Comparison of ENCODE assay signal across 1 cellular context in the genomic region with DNA sequence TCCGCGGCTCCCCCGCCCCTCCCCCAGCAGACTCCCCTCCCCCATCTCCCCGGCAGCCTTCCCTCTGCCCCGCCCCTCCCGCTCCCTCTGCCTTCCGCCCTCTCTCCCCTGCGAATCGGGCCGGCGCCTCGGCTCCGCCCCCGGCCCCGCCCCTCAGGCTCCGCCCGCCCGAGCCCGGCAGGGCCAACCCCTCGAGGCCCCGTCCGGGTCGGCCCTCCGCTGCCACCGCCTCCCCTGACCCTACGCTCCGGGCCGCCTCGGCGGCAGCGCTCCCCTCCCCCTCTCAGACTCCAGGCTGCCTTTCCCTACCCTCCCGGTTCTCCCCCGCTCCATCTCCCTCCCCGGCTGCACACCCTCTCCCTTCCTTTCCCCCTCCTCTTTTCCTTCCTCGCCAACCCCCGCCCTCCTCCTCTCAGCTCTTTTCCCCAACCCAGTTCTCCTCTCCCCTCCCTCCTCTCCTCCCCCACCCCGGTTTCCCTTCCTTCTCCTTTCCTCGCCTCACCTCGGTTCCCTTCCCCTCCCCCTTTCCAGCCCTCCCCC.
A peak's percentile ranks its signal among the peaks of the same experiment; 100 is the strongest.
TF ChIP-seq lines count a peak whose summit lies in the region.

No MANE protein-coding gene starts in this region.

TF ChIP-seq in K562, 482 proteins besides CTCF, POLR2A, EP300 and RAD21 (continued from another document and continues in another):
- TF ChIP-seq, protein P1, sequence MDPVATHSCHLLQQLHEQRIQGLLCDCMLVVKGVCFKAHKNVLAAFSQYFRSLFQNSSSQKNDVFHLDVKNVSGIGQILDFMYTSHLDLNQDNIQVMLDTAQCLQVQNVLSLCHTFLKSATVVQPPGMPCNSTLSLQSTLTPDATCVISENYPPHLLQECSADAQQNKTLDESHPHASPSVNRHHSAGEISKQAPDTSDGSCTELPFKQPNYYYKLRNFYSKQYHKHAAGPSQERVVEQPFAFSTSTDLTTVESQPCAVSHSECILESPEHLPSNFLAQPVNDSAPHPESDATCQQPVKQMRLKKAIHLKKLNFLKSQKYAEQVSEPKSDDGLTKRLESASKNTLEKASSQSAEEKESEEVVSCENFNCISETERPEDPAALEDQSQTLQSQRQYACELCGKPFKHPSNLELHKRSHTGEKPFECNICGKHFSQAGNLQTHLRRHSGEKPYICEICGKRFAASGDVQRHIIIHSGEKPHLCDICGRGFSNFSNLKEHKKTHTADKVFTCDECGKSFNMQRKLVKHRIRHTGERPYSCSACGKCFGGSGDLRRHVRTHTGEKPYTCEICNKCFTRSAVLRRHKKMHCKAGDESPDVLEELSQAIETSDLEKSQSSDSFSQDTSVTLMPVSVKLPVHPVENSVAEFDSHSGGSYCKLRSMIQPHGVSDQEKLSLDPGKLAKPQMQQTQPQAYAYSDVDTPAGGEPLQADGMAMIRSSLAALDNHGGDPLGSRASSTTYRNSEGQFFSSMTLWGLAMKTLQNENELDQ (CRISPR knock-in tag; IDR thresholded peaks at IDR 0.05; ENCODE audit: borderline replicate concordance), result no peak
- TF ChIP-seq NBN (IDR thresholded peaks at IDR 0.05; ENCODE audit: low read depth) (peak; percentile 99), ZNF778 (CRISPR knock-in tag; IDR thresholded peaks at IDR 0.05) (no peak), NCOA4 (IDR thresholded peaks at IDR 0.05; ENCODE audit: partially characterized antibody) (no peak), RBM39 (optimal IDR thresholded peaks at IDR 0.05; ENCODE audit: low read depth, low read length) (no peak), JUNB (CRISPR knock-in tag; conservative IDR thresholded peaks at IDR 0.05) (no peak), STAG1 (CRISPR knock-in tag; IDR thresholded peaks at IDR 0.05; ENCODE audit: borderline replicate concordance) (no peak), ZBED1 (IDR thresholded peaks at IDR 0.05) (no peak; the same call in 1 of the 2 replicates), ASH1L (IDR thresholded peaks at IDR 0.05; ENCODE audit: borderline replicate concordance, low read depth, partially characterized antibody) (no peak), ELF2 (CRISPR knock-in tag; IDR thresholded peaks at IDR 0.05) (no peak), NR2C1 (IDR thresholded peaks at IDR 0.05) (no peak; the same call in 1 of the 2 replicates), NR2C1 (tag; IDR thresholded peaks at IDR 0.05) (no peak), CTBP1 (IDR thresholded peaks at IDR 0.05; ENCODE audit: borderline replicate concordance) (peak; percentile 75), NFYB (IDR thresholded peaks at IDR 0.05; ENCODE audit: extremely low read depth, insufficient read length) (no peak), MEIS2 (IDR thresholded peaks at IDR 0.05; ENCODE audit: partially characterized antibody) (no peak), TRIM24 (IDR thresholded peaks at IDR 0.05) (peak; percentile 79 to 87), TBP (optimal IDR thresholded peaks at IDR 0.05; ENCODE audit: low read depth, low read length) (peak; percentile 22), SREBF1 (IDR thresholded peaks at IDR 0.05; ENCODE audit: borderline replicate concordance, low read depth, low read length) (no peak), NCOA2 (IDR thresholded peaks at IDR 0.05; ENCODE audit: partially characterized antibody in 2 of 2) (no peak), ZNF232 (CRISPR knock-in tag; IDR thresholded peaks at IDR 0.05) (no peak), HMGN3 (IDR thresholded peaks at IDR 0.05; ENCODE audit: borderline replicate concordance, extremely low read depth, insufficient read length, low read depth, low read length) (peak; percentile 93), GTF2E2 (tag; IDR thresholded peaks at IDR 0.05) (no peak)
- TF ChIP-seq, protein P2, sequence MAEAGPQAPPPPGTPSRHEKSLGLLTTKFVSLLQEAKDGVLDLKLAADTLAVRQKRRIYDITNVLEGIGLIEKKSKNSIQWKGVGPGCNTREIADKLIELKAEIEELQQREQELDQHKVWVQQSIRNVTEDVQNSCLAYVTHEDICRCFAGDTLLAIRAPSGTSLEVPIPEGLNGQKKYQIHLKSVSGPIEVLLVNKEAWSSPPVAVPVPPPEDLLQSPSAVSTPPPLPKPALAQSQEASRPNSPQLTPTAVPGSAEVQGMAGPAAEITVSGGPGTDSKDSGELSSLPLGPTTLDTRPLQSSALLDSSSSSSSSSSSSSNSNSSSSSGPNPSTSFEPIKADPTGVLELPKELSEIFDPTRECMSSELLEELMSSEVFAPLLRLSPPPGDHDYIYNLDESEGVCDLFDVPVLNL (CRISPR knock-in tag; IDR thresholded peaks at IDR 0.05; ENCODE audit: low read depth), result no peak
- TF ChIP-seq, protein P3, sequence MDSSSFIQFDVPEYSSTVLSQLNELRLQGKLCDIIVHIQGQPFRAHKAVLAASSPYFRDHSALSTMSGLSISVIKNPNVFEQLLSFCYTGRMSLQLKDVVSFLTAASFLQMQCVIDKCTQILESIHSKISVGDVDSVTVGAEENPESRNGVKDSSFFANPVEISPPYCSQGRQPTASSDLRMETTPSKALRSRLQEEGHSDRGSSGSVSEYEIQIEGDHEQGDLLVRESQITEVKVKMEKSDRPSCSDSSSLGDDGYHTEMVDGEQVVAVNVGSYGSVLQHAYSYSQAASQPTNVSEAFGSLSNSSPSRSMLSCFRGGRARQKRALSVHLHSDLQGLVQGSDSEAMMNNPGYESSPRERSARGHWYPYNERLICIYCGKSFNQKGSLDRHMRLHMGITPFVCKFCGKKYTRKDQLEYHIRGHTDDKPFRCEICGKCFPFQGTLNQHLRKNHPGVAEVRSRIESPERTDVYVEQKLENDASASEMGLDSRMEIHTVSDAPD (CRISPR knock-in tag; IDR thresholded peaks at IDR 0.05), result no peak
- TF ChIP-seq, protein P4, sequence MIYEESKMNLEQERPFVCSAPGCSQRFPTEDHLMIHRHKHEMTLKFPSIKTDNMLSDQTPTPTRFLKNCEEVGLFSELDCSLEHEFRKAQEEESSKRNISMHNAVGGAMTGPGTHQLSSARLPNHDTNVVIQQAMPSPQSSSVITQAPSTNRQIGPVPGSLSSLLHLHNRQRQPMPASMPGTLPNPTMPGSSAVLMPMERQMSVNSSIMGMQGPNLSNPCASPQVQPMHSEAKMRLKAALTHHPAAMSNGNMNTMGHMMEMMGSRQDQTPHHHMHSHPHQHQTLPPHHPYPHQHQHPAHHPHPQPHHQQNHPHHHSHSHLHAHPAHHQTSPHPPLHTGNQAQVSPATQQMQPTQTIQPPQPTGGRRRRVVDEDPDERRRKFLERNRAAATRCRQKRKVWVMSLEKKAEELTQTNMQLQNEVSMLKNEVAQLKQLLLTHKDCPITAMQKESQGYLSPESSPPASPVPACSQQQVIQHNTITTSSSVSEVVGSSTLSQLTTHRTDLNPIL (CRISPR knock-in tag; IDR thresholded peaks at IDR 0.05), result no peak
- TF ChIP-seq, protein P5, sequence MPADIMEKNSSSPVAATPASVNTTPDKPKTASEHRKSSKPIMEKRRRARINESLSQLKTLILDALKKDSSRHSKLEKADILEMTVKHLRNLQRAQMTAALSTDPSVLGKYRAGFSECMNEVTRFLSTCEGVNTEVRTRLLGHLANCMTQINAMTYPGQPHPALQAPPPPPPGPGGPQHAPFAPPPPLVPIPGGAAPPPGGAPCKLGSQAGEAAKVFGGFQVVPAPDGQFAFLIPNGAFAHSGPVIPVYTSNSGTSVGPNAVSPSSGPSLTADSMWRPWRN (IDR thresholded peaks at IDR 0.05; ENCODE audit: low read depth), result no peak
- TF ChIP-seq, protein P6, sequence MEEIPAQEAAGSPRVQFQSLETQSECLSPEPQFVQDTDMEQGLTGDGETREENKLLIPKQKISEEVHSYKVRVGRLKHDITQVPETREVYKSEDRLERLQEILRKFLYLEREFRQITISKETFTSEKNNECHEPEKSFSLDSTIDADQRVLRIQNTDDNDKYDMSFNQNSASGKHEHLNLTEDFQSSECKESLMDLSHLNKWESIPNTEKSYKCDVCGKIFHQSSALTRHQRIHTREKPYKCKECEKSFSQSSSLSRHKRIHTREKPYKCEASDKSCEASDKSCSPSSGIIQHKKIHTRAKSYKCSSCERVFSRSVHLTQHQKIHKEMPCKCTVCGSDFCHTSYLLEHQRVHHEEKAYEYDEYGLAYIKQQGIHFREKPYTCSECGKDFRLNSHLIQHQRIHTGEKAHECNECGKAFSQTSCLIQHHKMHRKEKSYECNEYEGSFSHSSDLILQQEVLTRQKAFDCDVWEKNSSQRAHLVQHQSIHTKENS (CRISPR knock-in tag; IDR thresholded peaks at IDR 0.05), result no peak
- TF ChIP-seq, protein P7, sequence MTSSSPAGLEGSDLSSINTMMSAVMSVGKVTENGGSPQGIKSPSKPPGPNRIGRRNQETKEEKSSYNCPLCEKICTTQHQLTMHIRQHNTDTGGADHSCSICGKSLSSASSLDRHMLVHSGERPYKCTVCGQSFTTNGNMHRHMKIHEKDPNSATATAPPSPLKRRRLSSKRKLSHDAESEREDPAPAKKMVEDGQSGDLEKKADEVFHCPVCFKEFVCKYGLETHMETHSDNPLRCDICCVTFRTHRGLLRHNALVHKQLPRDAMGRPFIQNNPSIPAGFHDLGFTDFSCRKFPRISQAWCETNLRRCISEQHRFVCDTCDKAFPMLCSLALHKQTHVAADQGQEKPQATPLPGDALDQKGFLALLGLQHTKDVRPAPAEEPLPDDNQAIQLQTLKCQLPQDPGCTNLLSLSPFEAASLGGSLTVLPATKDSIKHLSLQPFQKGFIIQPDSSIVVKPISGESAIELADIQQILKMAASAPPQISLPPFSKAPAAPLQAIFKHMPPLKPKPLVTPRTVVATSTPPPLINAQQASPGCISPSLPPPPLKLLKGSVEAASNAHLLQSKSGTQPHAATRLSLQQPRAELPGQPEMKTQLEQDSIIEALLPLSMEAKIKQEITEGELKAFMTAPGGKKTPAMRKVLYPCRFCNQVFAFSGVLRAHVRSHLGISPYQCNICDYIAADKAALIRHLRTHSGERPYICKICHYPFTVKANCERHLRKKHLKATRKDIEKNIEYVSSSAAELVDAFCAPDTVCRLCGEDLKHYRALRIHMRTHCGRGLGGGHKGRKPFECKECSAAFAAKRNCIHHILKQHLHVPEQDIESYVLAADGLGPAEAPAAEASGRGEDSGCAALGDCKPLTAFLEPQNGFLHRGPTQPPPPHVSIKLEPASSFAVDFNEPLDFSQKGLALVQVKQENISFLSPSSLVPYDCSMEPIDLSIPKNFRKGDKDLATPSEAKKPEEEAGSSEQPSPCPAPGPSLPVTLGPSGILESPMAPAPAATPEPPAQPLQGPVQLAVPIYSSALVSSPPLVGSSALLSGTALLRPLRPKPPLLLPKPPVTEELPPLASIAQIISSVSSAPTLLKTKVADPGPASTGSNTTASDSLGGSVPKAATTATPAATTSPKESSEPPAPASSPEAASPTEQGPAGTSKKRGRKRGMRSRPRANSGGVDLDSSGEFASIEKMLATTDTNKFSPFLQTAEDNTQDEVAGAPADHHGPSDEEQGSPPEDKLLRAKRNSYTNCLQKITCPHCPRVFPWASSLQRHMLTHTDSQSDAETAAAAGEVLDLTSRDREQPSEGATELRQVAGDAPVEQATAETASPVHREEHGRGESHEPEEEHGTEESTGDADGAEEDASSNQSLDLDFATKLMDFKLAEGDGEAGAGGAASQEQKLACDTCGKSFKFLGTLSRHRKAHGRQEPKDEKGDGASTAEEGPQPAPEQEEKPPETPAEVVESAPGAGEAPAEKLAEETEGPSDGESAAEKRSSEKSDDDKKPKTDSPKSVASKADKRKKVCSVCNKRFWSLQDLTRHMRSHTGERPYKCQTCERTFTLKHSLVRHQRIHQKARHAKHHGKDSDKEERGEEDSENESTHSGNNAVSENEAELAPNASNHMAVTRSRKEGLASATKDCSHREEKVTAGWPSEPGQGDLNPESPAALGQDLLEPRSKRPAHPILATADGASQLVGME (CRISPR knock-in tag; IDR thresholded peaks at IDR 0.05), result no peak
- TF ChIP-seq, protein P8, sequence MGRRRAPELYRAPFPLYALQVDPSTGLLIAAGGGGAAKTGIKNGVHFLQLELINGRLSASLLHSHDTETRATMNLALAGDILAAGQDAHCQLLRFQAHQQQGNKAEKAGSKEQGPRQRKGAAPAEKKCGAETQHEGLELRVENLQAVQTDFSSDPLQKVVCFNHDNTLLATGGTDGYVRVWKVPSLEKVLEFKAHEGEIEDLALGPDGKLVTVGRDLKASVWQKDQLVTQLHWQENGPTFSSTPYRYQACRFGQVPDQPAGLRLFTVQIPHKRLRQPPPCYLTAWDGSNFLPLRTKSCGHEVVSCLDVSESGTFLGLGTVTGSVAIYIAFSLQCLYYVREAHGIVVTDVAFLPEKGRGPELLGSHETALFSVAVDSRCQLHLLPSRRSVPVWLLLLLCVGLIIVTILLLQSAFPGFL (CRISPR knock-in tag; IDR thresholded peaks at IDR 0.05), result no peak
- TF ChIP-seq, protein P9, sequence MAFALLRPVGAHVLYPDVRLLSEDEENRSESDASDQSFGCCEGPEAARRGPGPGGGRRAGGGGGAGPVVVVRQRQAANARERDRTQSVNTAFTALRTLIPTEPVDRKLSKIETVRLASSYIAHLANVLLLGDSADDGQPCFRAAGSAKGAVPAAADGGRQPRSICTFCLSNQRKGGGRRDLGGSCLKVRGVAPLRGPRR (CRISPR knock-in tag; IDR thresholded peaks at IDR 0.05), result no peak
- TF ChIP-seq, protein P10, sequence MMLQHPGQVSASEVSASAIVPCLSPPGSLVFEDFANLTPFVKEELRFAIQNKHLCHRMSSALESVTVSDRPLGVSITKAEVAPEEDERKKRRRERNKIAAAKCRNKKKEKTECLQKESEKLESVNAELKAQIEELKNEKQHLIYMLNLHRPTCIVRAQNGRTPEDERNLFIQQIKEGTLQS (IDR thresholded peaks at IDR 0.05), result no peak
- TF ChIP-seq, protein P10 (CRISPR knock-in tag; conservative IDR thresholded peaks at IDR 0.05), result no peak
- TF ChIP-seq, protein P11, sequence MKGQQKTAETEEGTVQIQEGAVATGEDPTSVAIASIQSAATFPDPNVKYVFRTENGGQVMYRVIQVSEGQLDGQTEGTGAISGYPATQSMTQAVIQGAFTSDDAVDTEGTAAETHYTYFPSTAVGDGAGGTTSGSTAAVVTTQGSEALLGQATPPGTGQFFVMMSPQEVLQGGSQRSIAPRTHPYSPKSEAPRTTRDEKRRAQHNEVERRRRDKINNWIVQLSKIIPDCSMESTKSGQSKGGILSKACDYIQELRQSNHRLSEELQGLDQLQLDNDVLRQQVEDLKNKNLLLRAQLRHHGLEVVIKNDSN (CRISPR knock-in tag; IDR thresholded peaks at IDR 0.05), result no peak
- TF ChIP-seq, protein P12, sequence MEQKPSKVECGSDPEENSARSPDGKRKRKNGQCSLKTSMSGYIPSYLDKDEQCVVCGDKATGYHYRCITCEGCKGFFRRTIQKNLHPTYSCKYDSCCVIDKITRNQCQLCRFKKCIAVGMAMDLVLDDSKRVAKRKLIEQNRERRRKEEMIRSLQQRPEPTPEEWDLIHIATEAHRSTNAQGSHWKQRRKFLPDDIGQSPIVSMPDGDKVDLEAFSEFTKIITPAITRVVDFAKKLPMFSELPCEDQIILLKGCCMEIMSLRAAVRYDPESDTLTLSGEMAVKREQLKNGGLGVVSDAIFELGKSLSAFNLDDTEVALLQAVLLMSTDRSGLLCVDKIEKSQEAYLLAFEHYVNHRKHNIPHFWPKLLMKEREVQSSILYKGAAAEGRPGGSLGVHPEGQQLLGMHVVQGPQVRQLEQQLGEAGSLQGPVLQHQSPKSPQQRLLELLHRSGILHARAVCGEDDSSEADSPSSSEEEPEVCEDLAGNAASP (IDR thresholded peaks at IDR 0.05), result no peak
